In genomic region chr17:2776589-2777241, GRCh38 we compare ENCODE assay signal across 8 cellular contexts. TPM values are rescaled to one million over a fixed set of nuclear protein-coding genes. Genes with fewer than 3 reads are reported as not detected.
DNase-seq lines count a peak whose midpoint lies in the region; ATAC-seq and TF ChIP-seq lines count a peak whose summit lies in the region.

No MANE protein-coding gene starts in this region.

- no peaks in the 10 kb centered on the region for H3K36me3 ChIP-seq in HCT116 (ENCODE audit: control insufficient read depth in 1 of 2, insufficient read depth in 2 of 2, low read length in 2 of 2)
- H3K36me3 ChIP-seq in uterus, result no peaks in the 10 kb centered on the region

- H3K9me3 ChIP-seq in HCT116 (ENCODE audit: control insufficient read depth in 1 of 2, insufficient read depth in 1 of 2, low read depth in 1 of 2, low read length in 2 of 2) (no peaks in the 10 kb centered on the region), uterus (no peaks in the 10 kb centered on the region)

- H4K20me1 ChIP-seq in HCT116 (ENCODE audit: insufficient read depth), result no peaks in the 10 kb centered on the region

- CTCF ChIA-PET in HCT116 (lab: Charles Lee), result interaction anchor here (1.1 kb wide), 1 partner anchor 9 kb away, joined by 8 read pairs; no protein-coding TSS in a partner anchor

- H3K9ac ChIP-seq in HCT116 (ENCODE audit: low read length), result peak overlapping the region; percentile 40; the same call in 1 of the 2 replicates

- intact Hi-C loops in HCT116 (cut with micrococcal nuclease), result no loop called here
- intact Hi-C loops in uterus (cut with DNase I; ENCODE audit: low total_unique reads), result no loop called here

- no peak overlapping the region for H2AFZ ChIP-seq in HCT116 (ENCODE audit: low read depth, low read length, poor library complexity, severe bottlenecking)

- RAD21 ChIA-PET in HCT116 (lab: Charles Lee; ENCODE audit: low non-redundant PET in 1 of 2, low total read pairs in 2 of 2, uncharacterized antibody in 2 of 2, unreplicated experiment in 2 of 2), result no interaction called here

- peak overlapping the region; percentile 82 for H3K4me2 ChIP-seq in HCT116 (ENCODE audit: low read length)

- H3K36me3 Mint-ChIP-seq in endothelial cell (ENCODE audit: low read depth, unreplicated experiment) (peaks cover 3% of the 10 kb centered on the region), progenitor cell of endocrine pancreas (ENCODE audit: insufficient read depth) (no peaks in the 10 kb centered on the region)

- no peaks in the 10 kb centered on the region for H3K9me3 Mint-ChIP-seq in endothelial cell (ENCODE audit: unreplicated experiment)
- H3K9me3 Mint-ChIP-seq in progenitor cell of endocrine pancreas (ENCODE audit: low read depth), result no peaks in the 10 kb centered on the region

- no peaks in the 10 kb centered on the region for H3K79me2 ChIP-seq in HCT116 (ENCODE audit: insufficient read depth, low read length)

- H3K4me3 Mint-ChIP-seq in endothelial cell (ENCODE audit: unreplicated experiment), result peak overlapping the region; percentile 87
- H3K4me3 Mint-ChIP-seq in progenitor cell of endocrine pancreas (ENCODE audit: low read depth), result peak overlapping the region; percentile 88

- ATAC-seq in HCT116, result peak; percentile 77

- no peak overlapping the region for H3K27ac Mint-ChIP-seq in endothelial cell (ENCODE audit: unreplicated experiment)
- peak overlapping the region; percentile 95 for H3K27ac Mint-ChIP-seq in progenitor cell of endocrine pancreas

- no peak for TF ChIP-seq CTCF in HCT116 (IDR thresholded peaks at IDR 0.05 in 2 of 3, conservative IDR thresholded peaks at IDR 0.05 in 1 of 3; ENCODE audit: borderline replicate concordance in 1 of 3, insufficient read depth in 1 of 3, low read depth in 2 of 3, low read length in 2 of 3)
- no peak for TF ChIP-seq CTCF in endothelial cell (IDR thresholded peaks at IDR 0.05; ENCODE audit: unreplicated experiment)
- TF ChIP-seq CTCF in progenitor cell of endocrine pancreas (IDR thresholded peaks at IDR 0.05; ENCODE audit: unreplicated experiment), result no peak
- no peak for TF ChIP-seq CTCF in uterus (IDR thresholded peaks at IDR 0.05)

- TF ChIP-seq RAD21 in HCT116 (IDR thresholded peaks at IDR 0.05; ENCODE audit: low read depth), result no peak

- DNase-seq in HCT116 (ENCODE audit: low read depth, low spot score), result no peak
- DNase-seq in NCI-H748 (lab: John Stamatoyannopoulos, UW; ENCODE audit: unreplicated experiment), result peak; percentile 86
- peak; percentile 41 for DNase-seq in endothelial cell (ENCODE audit: low spot score)
- peak; percentile 82 for DNase-seq in progenitor cell of endocrine pancreas (ENCODE audit: low spot score, unreplicated experiment)
- no peak for DNase-seq in NCI-H187 treated with DMSO at 0.1 percent for 48 hours (lab: John Stamatoyannopoulos, UW)
- DNase-seq in NCI-H128 (lab: John Stamatoyannopoulos, UW; ENCODE audit: unreplicated experiment), result no peak
- no peak for DNase-seq in activated CD8-positive, alpha-beta memory T cell treated with anti-CD3 and anti-CD28 coated beads for 24 hours
- DNase-seq in uterus, result no peak

- no TSS peak for BruUV-seq in HCT116 (replicated peaks; lab: Mats Ljungman, UMichigan)

- H3K4me1 Mint-ChIP-seq in endothelial cell (ENCODE audit: unreplicated experiment) (peaks cover 14% of the 10 kb centered on the region), progenitor cell of endocrine pancreas (ENCODE audit: low read depth) (peaks cover 5% of the 10 kb centered on the region)

- H3K27me3 ChIP-seq in HCT116 (ENCODE audit: insufficient read depth, low read length) (no peaks in the 10 kb centered on the region), uterus (peaks cover 0 to 7% of the 10 kb centered on the region in 2 donors)

- no peak for TF ChIP-seq POLR2A in HCT116 (IDR thresholded peaks at IDR 0.05; ENCODE audit: borderline replicate concordance, extremely low read depth, insufficient read depth, insufficient read length)
- TF ChIP-seq POLR2A in uterus (IDR thresholded peaks at IDR 0.05), result no peak

- peaks cover 8% of the 10 kb centered on the region for H3K27me3 Mint-ChIP-seq in endothelial cell (ENCODE audit: unreplicated experiment)
- H3K27me3 Mint-ChIP-seq in progenitor cell of endocrine pancreas, result peaks cover 15% of the 10 kb centered on the region

- H3K9me2 ChIP-seq in HCT116 (ENCODE audit: insufficient read depth), result no peaks in the 10 kb centered on the region

- POLR2A ChIA-PET in HCT116 (lab: Charles Lee), result no interaction called here

- H3K27ac ChIP-seq in HCT116 (ENCODE audit: low read depth, low read length), result peak overlapping the region; percentile 35; the same call in 1 of the 2 replicates
- no peak overlapping the region for H3K27ac ChIP-seq in uterus

- H3K4me3 ChIP-seq in HCT116 (replicated peaks in 1 of 2; ENCODE audit: low read depth in 1 of 2, low read length in 2 of 2) (peak overlapping the region; percentile 44 to 58), uterus (no peak overlapping the region)

- H3K4me1 ChIP-seq in HCT116 (ENCODE audit: control insufficient read depth in 1 of 2, insufficient read depth in 2 of 2, low read length in 2 of 2) (peaks cover 2 to 6% of the 10 kb centered on the region in 2 experiments; a peak in 1 of 4 replicates), uterus (peaks cover 0 to 4% of the 10 kb centered on the region in 2 donors)

TF ChIP-seq in HCT116, 20 proteins besides CTCF, POLR2A, EP300 and RAD21:
- no peak for TF ChIP-seq EGR1 (IDR thresholded peaks at IDR 0.05; ENCODE audit: low read depth)
- TF ChIP-seq MAX (IDR thresholded peaks at IDR 0.05), result no peak
- no peak for TF ChIP-seq YY1 (IDR thresholded peaks at IDR 0.05; ENCODE audit: extremely low read depth, insufficient replicate concordance, low read depth, low read length)

RNA-seq across cellular contexts. Expression of gene RAP1GAP2, which starts 19.5 kb away (rescaled TPM):
- total RNA-seq in HCT116 (2021; ENCODE audit: unreplicated experiment) (54.6 TPM), endothelial cell (ENCODE audit: unreplicated experiment) (10.6 TPM), progenitor cell of endocrine pancreas (105 and 116 TPM in 2 replicates), uterus (10 to 100 TPM in 1 of 4 donors, 1 to 10 TPM in 3; 1.5 to 23.1 (median 6.7) TPM)
- 27.3 and 31.0 TPM in 2 replicates for polyA plus RNA-seq in HCT116 (2012)

RNA-seq across cellular contexts. Expression of gene CCDC92B, which starts 27.3 kb away (rescaled TPM):
- total RNA-seq in HCT116 (2021; ENCODE audit: unreplicated experiment) (0.17 TPM), endothelial cell (ENCODE audit: unreplicated experiment) (1.9 TPM), progenitor cell of endocrine pancreas (0.87 and 1.3 TPM in 2 replicates), uterus (under 1 TPM in 1 of 4 donors, not detected in 3; 0.21 TPM)
- polyA plus RNA-seq in HCT116 (2012), result 0.02 and 0.10 TPM in 2 replicates

Comparison
In these comparisons a context has a peak if more than half of its experiments do, and no peak if none do; other contexts are left out.
1. DNase-seq: peak in NCI-H748 (single experiment), endothelial cell (single experiment) and progenitor cell of endocrine pancreas (single experiment); none in HCT116 (single experiment), NCI-H187 treated with DMSO at 0.1 percent for 48 hours (single experiment), NCI-H128 (single experiment), activated CD8-positive, alpha-beta memory T cell treated with anti-CD3 and anti-CD28 coated beads for 24 hours (single experiment) and uterus (0 of 2).
2. H3K4me3 ChIP-seq: peak in HCT116 (2 of 2); none in uterus (0 of 2).